Comparison of ENCODE assay signal across 30 cellular contexts in genomic region chr1:42427240-42427639, GRCh38. TPM values are rescaled to one million over a fixed set of nuclear protein-coding genes. Genes with fewer than 3 reads are reported as not detected.
A peak's percentile ranks its signal among the peaks of the same experiment; 100 is the strongest.
DNase-seq lines count a peak whose midpoint lies in the region; ATAC-seq, FAIRE-seq and TF ChIP-seq lines count a peak whose summit lies in the region.
"Had no signal": no experiment of that assay in that cellular context is flagged by ENCODE, and none has a peak within 500 bp of the region (broad histone marks: within the 10 kb centered on the region; RNA-seq: fewer than 3 reads in every experiment).

No MANE protein-coding gene starts in this region.

- no peak overlapping the region for H2AK5ac ChIP-seq in mesendoderm (ENCODE audit: low read length)

- H4K8ac ChIP-seq in mesendoderm (ENCODE audit: low read depth, low read length): no peak overlapping the region

- H3K4me1 Mint-ChIP-seq in WTC11 (peaks cover 10% of the 10 kb centered on the region), endothelial cell (ENCODE audit: unreplicated experiment) (peaks cover 44% of the 10 kb centered on the region), natural killer cell (peaks cover 5% of the 10 kb centered on the region in 2 donors)
- H3K4me1 Mint-ChIP-seq in CD8-positive, alpha-beta memory T cell: no peaks in the 10 kb centered on the region

- no peak overlapping the region for H2BK5ac ChIP-seq in mesendoderm (ENCODE audit: low read length)

- H3K27ac Mint-ChIP-seq in WTC11 (peak overlapping the region; percentile 32; the same call in 1 of the 2 replicates), endothelial cell (ENCODE audit: unreplicated experiment) (peak overlapping the region; percentile 88), natural killer cell (no peak overlapping the region)
- H3K27ac Mint-ChIP-seq in CD8-positive, alpha-beta memory T cell: no peak overlapping the region
- H3K27ac Mint-ChIP-seq: CD4-positive, alpha-beta T cell; HFFc6 had no signal

- no peak overlapping the region for H3K4me2 ChIP-seq in mesendoderm (ENCODE audit: low read length)
- H3K4me2 ChIP-seq: A549, PC-9 had no signal

- no peaks in the 10 kb centered on the region for H3K9me3 ChIP-seq in CD8-positive, alpha-beta memory T cell (ENCODE audit: low read length)
- H3K9me3 ChIP-seq: A549; BLaER1 treated with 17β-estradiol and CSF1 and Interleukin-3, amounts not matched to agents 10 nM and 100 nM; SJCRH30 had no signal

- H3K4me3 Mint-ChIP-seq in WTC11 (no peak overlapping the region), endothelial cell (ENCODE audit: unreplicated experiment) (no peak overlapping the region), natural killer cell (no peak overlapping the region)
- no peak overlapping the region for H3K4me3 Mint-ChIP-seq in CD8-positive, alpha-beta memory T cell
- H3K4me3 Mint-ChIP-seq: CD4-positive, alpha-beta T cell; H9; HFFc6 had no signal

- H3K18ac ChIP-seq in mesendoderm (ENCODE audit: low read length): peak overlapping the region; percentile 39

- H3K9ac ChIP-seq in mesendoderm (ENCODE audit: low read length): no peak overlapping the region
- H3K9ac ChIP-seq: BLaER1 treated with 17β-estradiol and CSF1 and Interleukin-3, amounts not matched to agents 10 nM and 100 nM had no signal

- H3K27me3 Mint-ChIP-seq in WTC11 (ENCODE audit: low read depth): no peaks in the 10 kb centered on the region
- no peaks in the 10 kb centered on the region for H3K27me3 Mint-ChIP-seq in endothelial cell (ENCODE audit: unreplicated experiment)
- peaks cover 2 to 21% of the 10 kb centered on the region in 2 donors for H3K27me3 Mint-ChIP-seq in CD8-positive, alpha-beta memory T cell
- H3K27me3 Mint-ChIP-seq in natural killer cell (ENCODE audit: low read depth in 2 of 2): peaks cover 6 to 8% of the 10 kb centered on the region in 2 donors
- H3K27me3 Mint-ChIP-seq: CD4-positive, alpha-beta T cell had no signal

- POLR2A ChIA-PET in WTC11 (lab: Charles Lee) (no interaction called here), HEK293T (lab: Yijun Ruan, JAX) (no interaction called here)
- POLR2A ChIA-PET in CD8-positive, alpha-beta memory T cell (lab: Charles Lee): no interaction called here

- TF ChIP-seq POLR2A in H54 (IDR thresholded peaks at IDR 0.05; ENCODE audit: low read depth, low read length): no peak

- no peak overlapping the region for H2BK120ac ChIP-seq in mesendoderm (ENCODE audit: low read depth, low read length)

- ATAC-seq in WTC11: no peak
- ATAC-seq in natural killer cell: no peak
- ATAC-seq: A549, Right ventricle myocardium inferior, SK-N-SH treated with all-trans-retinoic acid at 6 μM for 48 hours had no signal

- H3K27ac ChIP-seq in mesendoderm (ENCODE audit: low read depth, low read length): no peak overlapping the region
- no peak overlapping the region for H3K27ac ChIP-seq in CD8-positive, alpha-beta memory T cell (ENCODE audit: low read depth, low read length)
- H3K27ac ChIP-seq: A549; BLaER1 treated with 17β-estradiol and CSF1 and Interleukin-3, amounts not matched to agents 10 nM and 100 nM; PC-9; SJCRH30 had no signal

- no peaks in the 10 kb centered on the region for H3K4me1 ChIP-seq in mesendoderm (ENCODE audit: control insufficient read depth, low read depth, low read length)
- no peaks in the 10 kb centered on the region for H3K4me1 ChIP-seq in CD8-positive, alpha-beta memory T cell (ENCODE audit: insufficient read depth, low read length)
- H3K4me1 ChIP-seq: A549 had no signal

- H3K79me1 ChIP-seq in mesendoderm (ENCODE audit: low read length): no peaks in the 10 kb centered on the region

- DNase-seq in H54 (ENCODE audit: insufficient read length, low spot score): no peak
- no peak for DNase-seq in WTC11 (ENCODE audit: low spot score)
- no peak for DNase-seq in endothelial cell (ENCODE audit: low spot score)
- DNase-seq in mesendoderm: peak; percentile 30
- no peak for DNase-seq in CD8-positive, alpha-beta memory T cell
- no peak for DNase-seq in HEK293T (ENCODE audit: extremely low spot score)
- DNase-seq in natural killer cell: no peak
- DNase-seq: AML-193; CD4-positive, alpha-beta T cell; COR-L47; EL; GF-D8; H9; HFFc6; IMR-90; KG1; NCI-H1092; NCI-H1436; NCI-H187 treated with DMSO at 0.1 percent for 48 hours; NCI-H2171 treated with DMSO at 0.1 percent for 48 hours; NCI-H345; NCI-H524; NCI-H774; PC-9; SJCRH30 had no signal

- H3K9me3 Mint-ChIP-seq in WTC11 (0 out of 2 replicates have a peak, but pooled peaks cover 4% of the 10 kb centered on the region), endothelial cell (ENCODE audit: unreplicated experiment) (no peaks in the 10 kb centered on the region), natural killer cell (no peaks in the 10 kb centered on the region)
- H3K9me3 Mint-ChIP-seq in CD8-positive, alpha-beta memory T cell: no peaks in the 10 kb centered on the region
- H3K9me3 Mint-ChIP-seq: CD4-positive, alpha-beta T cell; H9; HFFc6 had no signal

- H3K79me2 ChIP-seq in mesendoderm (ENCODE audit: control insufficient read depth, insufficient read depth, low read length): no peaks in the 10 kb centered on the region

- H3K4me3 ChIP-seq in mesendoderm (ENCODE audit: low read length): no peak overlapping the region
- no peak overlapping the region for H3K4me3 ChIP-seq in CD8-positive, alpha-beta memory T cell (ENCODE audit: low read length)
- H3K4me3 ChIP-seq: A549; BLaER1 treated with 17β-estradiol and CSF1 and Interleukin-3, amounts not matched to agents 10 nM and 100 nM; PC-9; SJCRH30 had no signal

- H3K27me3 ChIP-seq in mesendoderm (ENCODE audit: insufficient read depth, low read length, poor library complexity): no peaks in the 10 kb centered on the region
- no peaks in the 10 kb centered on the region for H3K27me3 ChIP-seq in CD8-positive, alpha-beta memory T cell (ENCODE audit: insufficient read depth, low read length, poor library complexity, severe bottlenecking)
- H3K27me3 ChIP-seq: BLaER1 treated with 17β-estradiol and CSF1 and Interleukin-3, amounts not matched to agents 10 nM and 100 nM; SJCRH30 had no signal

- no peaks in the 10 kb centered on the region for H3K36me3 Mint-ChIP-seq in WTC11
- H3K36me3 Mint-ChIP-seq in endothelial cell (ENCODE audit: low read depth, unreplicated experiment): no peaks in the 10 kb centered on the region
- no peaks in the 10 kb centered on the region for H3K36me3 Mint-ChIP-seq in CD8-positive, alpha-beta memory T cell
- no peaks in the 10 kb centered on the region for H3K36me3 Mint-ChIP-seq in natural killer cell

- intact Hi-C loops in natural killer cell (cut with micrococcal nuclease): no loop called here

- TF ChIP-seq CTCF in WTC11 (IDR thresholded peaks at IDR 0.05): no peak
- no peak for TF ChIP-seq CTCF in endothelial cell (IDR thresholded peaks at IDR 0.05; ENCODE audit: unreplicated experiment)
- no peak for TF ChIP-seq CTCF in natural killer cell (IDR thresholded peaks at IDR 0.05)

- H3K23ac ChIP-seq in mesendoderm (ENCODE audit: low read length): no peak overlapping the region

- no peak overlapping the region for H4K5ac ChIP-seq in mesendoderm (ENCODE audit: low read length)

- H3K4ac ChIP-seq in mesendoderm (ENCODE audit: low read depth, low read length): no peak overlapping the region

- H3K56ac ChIP-seq in mesendoderm (ENCODE audit: low read length): no peak overlapping the region

- no peak overlapping the region for H2BK15ac ChIP-seq in mesendoderm (replicated peaks; ENCODE audit: low read depth)

- H3K36me3 ChIP-seq in mesendoderm (ENCODE audit: control insufficient read depth, insufficient read depth, low read length): no peaks in the 10 kb centered on the region
- H3K36me3 ChIP-seq in CD8-positive, alpha-beta memory T cell (ENCODE audit: insufficient read depth, low read length): no peaks in the 10 kb centered on the region
- H3K36me3 ChIP-seq: BLaER1 treated with 17β-estradiol and CSF1 and Interleukin-3, amounts not matched to agents 10 nM and 100 nM; SJCRH30 had no signal

- no CpG with 5 or more reads among the region's 4 CpGs for WGBS in mesendoderm (ENCODE audit: extremely low coverage, insufficient coverage, low lambda C conversion rate)

- CTCF ChIA-PET in WTC11 (lab: Charles Lee): interaction anchor here (1.1 to 1.3 kb wide), 2 partner anchors 9 to 254 kb away, joined by 4 to 5 read pairs; no protein-coding TSS in a partner anchor
- CTCF ChIA-PET in CD8-positive, alpha-beta memory T cell (lab: Charles Lee): interaction anchor here (0.5 kb wide), 1 partner anchor 1294 kb away, joined by 4 read pairs; no protein-coding TSS in a partner anchor
- CTCF ChIA-PET in HEK293T (lab: Yijun Ruan, JAX): no interaction called here

- FAIRE-seq in H54 (lab: Jason Lieb, UNC): peak; percentile 23
- FAIRE-seq: A549, GM12891 had no signal

TF ChIP-seq in WTC11, 78 proteins besides CTCF, POLR2A, EP300 and RAD21 (continues in another document):
- TF ChIP-seq TP53 (CRISPR knock-in tag; IDR thresholded peaks at IDR 0.05): no peak
- no peak for TF ChIP-seq ZNF219 (CRISPR knock-in tag; IDR thresholded peaks at IDR 0.05; ENCODE audit: borderline replicate concordance)

TF ChIP-seq in HEK293T, 16 proteins besides CTCF, POLR2A, EP300 and RAD21 (continues in another document):
- no peak for TF ChIP-seq ARNT (IDR thresholded peaks at IDR 0.05)
- no peak for TF ChIP-seq ELF4 (IDR thresholded peaks at IDR 0.05)
- no peak for TF ChIP-seq HDGF (IDR thresholded peaks at IDR 0.05; ENCODE audit: borderline replicate concordance)
- no peak for TF ChIP-seq FOXA1 (IDR thresholded peaks at IDR 0.05)

RNA-seq across cellular contexts. Expression of gene ZMYND12, which starts 28.6 kb away (rescaled TPM):
- total RNA-seq in WTC11 (2021): 0.63 to 1.4 TPM (median 0.89 TPM) in 3 replicates
- total RNA-seq in endothelial cell (ENCODE audit: unreplicated experiment): 1.1 TPM
- 0.06 TPM for polyA plus RNA-seq in mesendoderm (2013, experiment 1 of 2)
- 0.06 TPM for polyA plus RNA-seq in mesendoderm (2013, experiment 2 of 2)
- total RNA-seq in CD8-positive, alpha-beta memory T cell: under 1 TPM; 0.69 to 0.85 TPM
- not detected for polyA plus RNA-seq in CD8-positive, alpha-beta memory T cell
- 1 to 10 TPM in 1 of 3 donors, under 1 TPM in 2; 0.47 to 1.1 (median 0.97) TPM for total RNA-seq in natural killer cell

RNA-seq across cellular contexts. Expression of gene PPCS, which starts 29.1 kb away (rescaled TPM):
- total RNA-seq in WTC11 (2021): 35.1 to 40.2 TPM (median 36.8 TPM) in 3 replicates
- total RNA-seq in endothelial cell (ENCODE audit: unreplicated experiment): 32.2 TPM
- polyA plus RNA-seq in mesendoderm (2013, experiment 1 of 2): 24.5 TPM
- polyA plus RNA-seq in mesendoderm (2013, experiment 2 of 2): 24.4 TPM
- total RNA-seq in CD8-positive, alpha-beta memory T cell: 10 to 100 TPM; 45.3 to 45.7 TPM
- polyA plus RNA-seq in CD8-positive, alpha-beta memory T cell: 113 TPM
- 10 to 100 TPM; 44.2 to 54.5 (median 50.2) TPM for total RNA-seq in natural killer cell

RNA-seq across cellular contexts. Expression of gene CCDC30, which starts 35.8 kb away (rescaled TPM):
- 0.71 to 2.1 TPM (median 0.92 TPM) in 3 replicates for total RNA-seq in WTC11 (2021)
- 3.4 TPM for total RNA-seq in endothelial cell (ENCODE audit: unreplicated experiment)
- polyA plus RNA-seq in mesendoderm (2013, experiment 1 of 2): 1.2 TPM
- 1.5 TPM for polyA plus RNA-seq in mesendoderm (2013, experiment 2 of 2)
- 1 to 10 TPM; 1.5 to 1.9 TPM for total RNA-seq in CD8-positive, alpha-beta memory T cell
- polyA plus RNA-seq in CD8-positive, alpha-beta memory T cell: 0.58 TPM
- total RNA-seq in natural killer cell: 1 to 10 TPM; 4.5 to 6.1 (median 5.0) TPM

RNA-seq across cellular contexts. Expression of gene RIMKLA, which starts 46.6 kb away (rescaled TPM):
- total RNA-seq in WTC11 (2021) (8.3 to 17.3 TPM (median 15.9 TPM) in 3 replicates), endothelial cell (ENCODE audit: unreplicated experiment) (0.10 TPM), natural killer cell (under 1 TPM; 0.13 to 0.45 (median 0.39) TPM)
- 0.56 TPM for polyA plus RNA-seq in mesendoderm (2013, experiment 1 of 2)
- polyA plus RNA-seq in mesendoderm (2013, experiment 2 of 2): 0.66 TPM
- total RNA-seq in CD8-positive, alpha-beta memory T cell: 1 to 10 TPM; 1.4 to 2.0 TPM
- 0.24 TPM for polyA plus RNA-seq in CD8-positive, alpha-beta memory T cell
- total RNA-seq: HFFc6, IMR-90 had no signal
- polyA plus RNA-seq: IMR-90 had no signal

Comparison
In these comparisons a context has a peak if more than half of its experiments do, and no peak if none do; other contexts are left out.
1. H3K27ac Mint-ChIP-seq: peak in WTC11 (single experiment) and endothelial cell (single experiment); none in CD8-positive, alpha-beta memory T cell (0 of 8) and natural killer cell (0 of 2).